12 cellular contexts compared by ENCODE assay signal in the genomic region with DNA sequence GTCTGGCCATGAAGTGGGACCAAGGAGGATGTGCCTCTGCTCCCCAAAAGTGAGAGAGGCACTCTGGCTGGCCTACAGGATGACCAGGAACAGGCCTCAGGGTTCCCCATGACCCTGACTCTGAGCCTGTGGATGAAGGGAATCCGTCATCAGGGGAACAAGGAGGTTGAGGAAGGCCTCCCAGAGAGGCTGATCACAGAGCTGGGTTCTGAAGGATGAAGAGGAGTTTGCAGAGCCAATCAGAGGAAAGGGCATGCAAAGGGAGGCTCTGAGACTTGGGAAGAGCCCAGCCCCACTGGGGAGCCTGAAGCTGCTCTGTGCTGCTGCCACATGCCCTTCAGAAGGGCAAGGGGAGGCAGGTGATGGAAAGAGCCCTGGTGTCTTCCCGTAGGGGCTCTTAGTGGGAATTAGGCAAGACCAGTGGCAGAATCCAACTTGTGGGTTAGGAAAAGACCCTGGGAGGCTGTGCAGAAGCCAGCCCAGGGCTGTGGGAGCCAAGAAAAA.
A peak's percentile ranks its signal among the peaks of the same experiment; 100 is the strongest.
DNase-seq lines count a peak whose midpoint lies in the region; ATAC-seq and TF ChIP-seq lines count a peak whose summit lies in the region.
"Had no signal": no experiment of that assay in that cellular context is flagged by ENCODE, and none has a peak within 500 bp of the region (broad histone marks: within the 10 kb centered on the region; RNA-seq: fewer than 3 reads in every experiment).

No MANE protein-coding gene starts in this region.

- peak overlapping the region; percentile 88 for H3K27ac Mint-ChIP-seq in T-helper 1 cell treated with Interleukin-12 subunit alpha and Interleukin-12 subunit beta and Interleukin-4 antibody, amounts not matched to agents 30 μg/mL and 1 μg/mL, for 36 hours

- H3K9me3 Mint-ChIP-seq in T-helper 1 cell treated with Interleukin-12 subunit alpha and Interleukin-12 subunit beta and Interleukin-4 antibody, amounts not matched to agents 30 μg/mL and 1 μg/mL, for 36 hours, result no peaks in the 10 kb centered on the region

- H2AFZ ChIP-seq in OCI-LY7 (ENCODE audit: low read length), result no peak overlapping the region
- no peak overlapping the region for H2AFZ ChIP-seq in smooth muscle cell (ENCODE audit: low read depth)

- H4K20me1 ChIP-seq in OCI-LY7 (ENCODE audit: insufficient read depth, low read length) (no peaks in the 10 kb centered on the region), smooth muscle cell (ENCODE audit: low read depth) (no peaks in the 10 kb centered on the region)

- intact Hi-C loops in OCI-LY7 (cut with micrococcal nuclease; ENCODE audit: unreplicated experiment) (loop anchor here (5.0 kb wide), 1 partner anchor 1113 kb away; no protein-coding TSS in a partner anchor), esophagus squamous epithelium (cut with DNase I) (no loop called here)

- ATAC-seq in GM19452 (IDR thresholded peaks at IDR 0.05; ENCODE audit: unreplicated experiment), result no peak

- H3K9ac ChIP-seq in smooth muscle cell (ENCODE audit: low read depth), result no peak overlapping the region

- no TSS peak for BruUV-seq in OCI-LY7 (replicated peaks; lab: Mats Ljungman, UMichigan)

- peak overlapping the region; percentile 85 for H3K4me2 ChIP-seq in OCI-LY7 (ENCODE audit: low read length)
- H3K4me2 ChIP-seq in smooth muscle cell, result no peak overlapping the region

- TF ChIP-seq CTCF in OCI-LY7 (conservative IDR thresholded peaks at IDR 0.05; ENCODE audit: low read length) (no peak), esophagus squamous epithelium (IDR thresholded peaks at IDR 0.05) (no peak), smooth muscle cell (IDR thresholded peaks at IDR 0.05; ENCODE audit: borderline replicate concordance, insufficient read depth, poor library complexity, severe bottlenecking) (no peak)

- peak overlapping the region; percentile 21 for H3K4me3 Mint-ChIP-seq in T-helper 1 cell treated with Interleukin-12 subunit alpha and Interleukin-12 subunit beta and Interleukin-4 antibody, amounts not matched to agents 30 μg/mL and 1 μg/mL, for 36 hours

- H3K79me2 ChIP-seq in OCI-LY7 (ENCODE audit: insufficient read depth, low read depth, low read length) (no peaks in the 10 kb centered on the region; the same call in 1 of the 2 replicates), smooth muscle cell (ENCODE audit: low read depth) (no peaks in the 10 kb centered on the region)

- DNase-seq in T-helper 1 cell, result no peak
- no peak for DNase-seq in OCI-LY7 (ENCODE audit: low spot score)
- no peak for DNase-seq in esophagus squamous epithelium (lab: John Stamatoyannopoulos, UW)
- no peak for DNase-seq in smooth muscle cell (lab: John Stamatoyannopoulos, UW; ENCODE audit: unreplicated experiment)
- no peak for DNase-seq in NCI-H2029 (lab: John Stamatoyannopoulos, UW)
- no peak for DNase-seq in NCI-H128 (lab: John Stamatoyannopoulos, UW; ENCODE audit: unreplicated experiment)
- DNase-seq: activated T-cell treated with anti-CD3 and anti-CD28 coated beads for 4 hours, T1000 had no signal

- H3K36me3 ChIP-seq in OCI-LY7 (ENCODE audit: insufficient read depth, low read length), result peaks cover 26% of the 10 kb centered on the region
- H3K36me3 ChIP-seq in esophagus squamous epithelium, result no peaks in the 10 kb centered on the region
- H3K36me3 ChIP-seq in smooth muscle cell (ENCODE audit: low read depth), result no peaks in the 10 kb centered on the region
- H3K36me3 ChIP-seq: cardiac muscle cell, thoracic aorta had no signal

- H3K4me3 ChIP-seq in OCI-LY7 (ENCODE audit: low read depth, low read length, poor library complexity, severe bottlenecking) (no peak overlapping the region), esophagus squamous epithelium (no peak overlapping the region), smooth muscle cell (no peak overlapping the region)
- H3K4me3 ChIP-seq: cardiac muscle cell, thoracic aorta had no signal

- peaks cover 23% of the 10 kb centered on the region for H3F3A ChIP-seq in smooth muscle cell (ENCODE audit: low read depth)

- TF ChIP-seq POLR2A in esophagus squamous epithelium (IDR thresholded peaks at IDR 0.05), result no peak

- peaks cover 5% of the 10 kb centered on the region for H3K36me3 Mint-ChIP-seq in T-helper 1 cell treated with Interleukin-12 subunit alpha and Interleukin-12 subunit beta and Interleukin-4 antibody, amounts not matched to agents 30 μg/mL and 1 μg/mL, for 36 hours (ENCODE audit: low read depth)

- no peaks in the 10 kb centered on the region for H3K9me3 ChIP-seq in OCI-LY7 (ENCODE audit: low read length)
- H3K9me3 ChIP-seq in esophagus squamous epithelium, result no peaks in the 10 kb centered on the region
- H3K9me3 ChIP-seq in smooth muscle cell (replicated peaks; ENCODE audit: low read depth), result no peaks in the 10 kb centered on the region
- H3K9me3 ChIP-seq: thoracic aorta had no signal

- peaks cover 100% of the 10 kb centered on the region for H3K4me1 ChIP-seq in OCI-LY7 (ENCODE audit: insufficient read depth, low read length, poor library complexity, severe bottlenecking)
- peaks cover 46 to 87% (median 66%) of the 10 kb centered on the region in 3 donors for H3K4me1 ChIP-seq in esophagus squamous epithelium
- H3K4me1 ChIP-seq in smooth muscle cell (ENCODE audit: low read depth), result peaks cover 13% of the 10 kb centered on the region

- peaks cover 72% of the 10 kb centered on the region for H3K4me1 Mint-ChIP-seq in T-helper 1 cell treated with Interleukin-12 subunit alpha and Interleukin-12 subunit beta and Interleukin-4 antibody, amounts not matched to agents 30 μg/mL and 1 μg/mL, for 36 hours (ENCODE audit: low read depth)

- CTCF ChIA-PET in OCI-LY7 (lab: Charles Lee; ENCODE audit: unreplicated experiment), result interaction anchor here (1.0 kb wide), 1 partner anchor 12 kb away, joined by 3 read pairs; no protein-coding TSS in a partner anchor

- H3K27ac ChIP-seq in OCI-LY7 (ENCODE audit: low read depth, low read length, poor library complexity, severe bottlenecking), result peak overlapping the region; percentile 40
- H3K27ac ChIP-seq in esophagus squamous epithelium, result peak overlapping the region; percentile 67 to 79 (median 74)
- H3K27ac ChIP-seq in smooth muscle cell (ENCODE audit: low read depth), result peak overlapping the region; percentile 26
- H3K27ac ChIP-seq: thoracic aorta had no signal

- H3K27me3 ChIP-seq in esophagus squamous epithelium (no peaks in the 10 kb centered on the region), smooth muscle cell (ENCODE audit: low read depth) (no peaks in the 10 kb centered on the region)
- H3K27me3 ChIP-seq: cardiac muscle cell had no signal

- peaks cover 3% of the 10 kb centered on the region for H3K27me3 Mint-ChIP-seq in T-helper 1 cell treated with Interleukin-12 subunit alpha and Interleukin-12 subunit beta and Interleukin-4 antibody, amounts not matched to agents 30 μg/mL and 1 μg/mL, for 36 hours (ENCODE audit: low read depth)

- no peaks in the 10 kb centered on the region for H3K9me2 ChIP-seq in OCI-LY7 (ENCODE audit: insufficient read depth, low read length)

- WGBS in esophagus squamous epithelium, 2 donors, result 64 to 72% methylated on average over 1 to 2 of the region's 2 CpGs
- WGBS in smooth muscle cell (ENCODE audit: low lambda C conversion rate), result 91% methylated on average over 2 of the region's 2 CpGs

- POLR2A ChIA-PET in OCI-LY7 (lab: Charles Lee), result interaction anchor here (0.9 to 3.8 kb wide), 6 partner anchors 13 to 63 kb away, joined by 3 to 21 read pairs (median 4); no protein-coding TSS in a partner anchor
